In the genomic region with DNA sequence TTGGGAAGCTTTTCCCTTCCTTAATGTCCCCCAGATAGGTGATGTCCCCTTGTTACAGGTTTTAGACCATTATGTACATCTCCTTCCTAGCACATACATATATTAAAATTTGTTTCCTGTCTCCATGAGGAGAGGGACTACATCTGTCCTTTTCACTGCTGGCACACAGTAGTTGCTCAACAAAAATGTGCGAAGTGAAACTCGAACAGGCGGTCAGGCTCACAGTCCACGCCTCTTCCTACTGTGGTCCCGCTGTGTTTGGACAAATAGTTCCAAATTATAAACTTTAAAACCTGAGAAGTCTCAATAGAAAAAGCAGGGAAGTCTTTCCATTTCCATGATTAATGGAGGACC, we compare ENCODE assay signal across 9 cellular contexts. TPM values are rescaled to one million over a fixed set of nuclear protein-coding genes. Genes with fewer than 3 reads are reported as not detected.
DNase-seq lines count a peak whose midpoint lies in the region; ATAC-seq and TF ChIP-seq lines count a peak whose summit lies in the region.
"Had no signal": no experiment of that assay in that cellular context is flagged by ENCODE, and none has a peak within 500 bp of the region (broad histone marks: within the 10 kb centered on the region; RNA-seq: fewer than 3 reads in every experiment).

No MANE protein-coding gene starts in this region.

- no peak for DNase-seq in T-helper 2 cell treated with Interferon-gamma antibody and Interleukin-4, amounts not matched to agents 5 μg/mL and 100 μg/mL, for 36 hours (ENCODE audit: low spot score)
- DNase-seq in T-helper 2 cell (no peak), stomach (no peak), testis (no peak), NCI-H510A (lab: John Stamatoyannopoulos, UW) (no peak)
- no peak for DNase-seq in activated CD4-positive, alpha-beta memory T cell treated with anti-CD3 and anti-CD28 coated beads for 36 hours
- DNase-seq: ACHN had no signal

- peaks cover 82% of the 10 kb centered on the region for H3K27me3 Mint-ChIP-seq in T-helper 2 cell treated with Interferon-gamma antibody and Interleukin-4, amounts not matched to agents 5 μg/mL and 100 μg/mL, for 36 hours (ENCODE audit: low read depth)
- H3K27me3 Mint-ChIP-seq in activated CD4-positive, alpha-beta memory T cell treated with anti-CD3 and anti-CD28 coated beads for 36 hours = peaks cover 51% of the 10 kb centered on the region

- no peaks in the 10 kb centered on the region for H3K36me3 Mint-ChIP-seq in T-helper 2 cell treated with Interferon-gamma antibody and Interleukin-4, amounts not matched to agents 5 μg/mL and 100 μg/mL, for 36 hours (ENCODE audit: low read depth)
- no peaks in the 10 kb centered on the region for H3K36me3 Mint-ChIP-seq in activated CD4-positive, alpha-beta memory T cell treated with anti-CD3 and anti-CD28 coated beads for 36 hours

- WGBS in stomach, 5 donors = 51 to 71% (median 66%) methylated on average over 5 of the region's 5 CpGs
- 31 to 45% methylated on average over 5 of the region's 5 CpGs for WGBS in testis, 2 donors

- TF ChIP-seq POLR2A in stomach (IDR thresholded peaks at IDR 0.05) (no peak), testis (IDR thresholded peaks at IDR 0.05) (no peak)

- CTCF ChIA-PET in activated CD4-positive, alpha-beta memory T cell treated with anti-CD3 and anti-CD28 coated beads for 36 hours (lab: Charles Lee) = no interaction called here

- H3K4me3 ChIP-seq in iPS-20b (ENCODE audit: low read length) (peak overlapping the region; percentile 57; the same call in 1 of the 2 replicates), stomach (peak overlapping the region; percentile 62 to 88 (median 66)), testis (peak overlapping the region in 1 of 2 donors; percentile 67)

- POLR2A ChIA-PET in activated CD4-positive, alpha-beta memory T cell treated with anti-CD3 and anti-CD28 coated beads for 36 hours (lab: Charles Lee) = no interaction called here

- peaks cover 16% of the 10 kb centered on the region; the same call in 1 of the 2 replicates for H3K4me1 ChIP-seq in iPS-20b (ENCODE audit: insufficient read depth, low read length)
- H3K4me1 ChIP-seq in stomach = peaks cover 0 to 44% (median 27%) of the 10 kb centered on the region in 4 donors
- no peaks in the 10 kb centered on the region for H3K4me1 ChIP-seq in testis

- intact Hi-C loops in activated CD4-positive, alpha-beta memory T cell treated with anti-CD3 and anti-CD28 coated beads for 36 hours (cut with micrococcal nuclease) = no loop called here
- intact Hi-C loops in stomach (cut with DNase I; ENCODE audit: low total_unique reads) = no loop called here
- intact Hi-C loops in testis (cut with DNase I; ENCODE audit: low total_unique reads) = no loop called here

- TF ChIP-seq EP300 in stomach (IDR thresholded peaks at IDR 0.05) = no peak

- no peaks in the 10 kb centered on the region for H3K9me3 Mint-ChIP-seq in T-helper 2 cell treated with Interferon-gamma antibody and Interleukin-4, amounts not matched to agents 5 μg/mL and 100 μg/mL, for 36 hours
- H3K9me3 Mint-ChIP-seq in activated CD4-positive, alpha-beta memory T cell treated with anti-CD3 and anti-CD28 coated beads for 36 hours = peaks cover 3% of the 10 kb centered on the region

- H3K9ac ChIP-seq in iPS-20b (ENCODE audit: low read depth, low read length) = no peak overlapping the region

- no peak for TF ChIP-seq CTCF in stomach (IDR thresholded peaks at IDR 0.05)
- TF ChIP-seq CTCF in testis (IDR thresholded peaks at IDR 0.05) = no peak

- H3K27ac ChIP-seq in iPS-20b (ENCODE audit: low read length) (no peak overlapping the region), stomach (peak overlapping the region in 3 of 5 donors; percentile 83 to 94 (median 85)), testis (no peak overlapping the region)

- H3K27me3 ChIP-seq in iPS-20b (ENCODE audit: insufficient read depth, low read length) = peaks cover 81% of the 10 kb centered on the region
- peaks cover 0 to 40% (median 22%) of the 10 kb centered on the region in 3 donors for H3K27me3 ChIP-seq in stomach
- no peaks in the 10 kb centered on the region for H3K27me3 ChIP-seq in testis

- no peak overlapping the region for H3K27ac Mint-ChIP-seq in T-helper 2 cell treated with Interferon-gamma antibody and Interleukin-4, amounts not matched to agents 5 μg/mL and 100 μg/mL, for 36 hours
- H3K27ac Mint-ChIP-seq in activated CD4-positive, alpha-beta memory T cell treated with anti-CD3 and anti-CD28 coated beads for 36 hours = no peak overlapping the region

- H3K4me3 Mint-ChIP-seq in T-helper 2 cell treated with Interferon-gamma antibody and Interleukin-4, amounts not matched to agents 5 μg/mL and 100 μg/mL, for 36 hours = peak overlapping the region; percentile 57
- peak overlapping the region; percentile 53 for H3K4me3 Mint-ChIP-seq in activated CD4-positive, alpha-beta memory T cell treated with anti-CD3 and anti-CD28 coated beads for 36 hours

- H3K4me1 Mint-ChIP-seq in T-helper 2 cell treated with Interferon-gamma antibody and Interleukin-4, amounts not matched to agents 5 μg/mL and 100 μg/mL, for 36 hours (ENCODE audit: low read depth) = peaks cover 19% of the 10 kb centered on the region
- peaks cover 20% of the 10 kb centered on the region for H3K4me1 Mint-ChIP-seq in activated CD4-positive, alpha-beta memory T cell treated with anti-CD3 and anti-CD28 coated beads for 36 hours (ENCODE audit: low read depth)

- H3K36me3 ChIP-seq in iPS-20b (ENCODE audit: insufficient read depth, low read depth, low read length) (no peaks in the 10 kb centered on the region), stomach (no peaks in the 10 kb centered on the region), testis (ENCODE audit: low read depth, missing control alignments) (no peaks in the 10 kb centered on the region)

- ATAC-seq in GM19463 (IDR thresholded peaks at IDR 0.05; ENCODE audit: unreplicated experiment) = no peak

- H3K9me3 ChIP-seq in iPS-20b (ENCODE audit: insufficient read depth, low read depth, low read length) (no peaks in the 10 kb centered on the region), stomach (peaks cover 0 to 6% (median 4%) of the 10 kb centered on the region in 4 donors), testis (no peaks in the 10 kb centered on the region)

RNA-seq across cellular contexts. Expression of gene HHEX, which starts 1.2 kb away (rescaled TPM):
- total RNA-seq in activated CD4-positive, alpha-beta memory T cell treated with anti-CD3 and anti-CD28 coated beads for 36 hours = under 1 TPM; 0.31 to 0.55 TPM
- total RNA-seq in stomach (1 to 10 TPM; 1.4 to 6.8 (median 4.3) TPM), testis (1 to 10 TPM; 2.6 to 4.0 TPM)
- polyA plus RNA-seq in stomach (1 to 10 TPM; 3.8 to 4.7 (median 4.6) TPM), testis (ENCODE audit: insufficient read depth, low read depth, low replicate concordance) (5.6 TPM)

Comparison
In these comparisons a context has a peak if more than half of its experiments do, and no peak if none do; other contexts are left out.
1. H3K27ac ChIP-seq: peak in stomach (3 of 5); none in iPS-20b (single experiment) and testis (0 of 2).